Comparison of ENCODE assay signal across 1 cellular context in genomic region chr7:13336227-13336626, GRCh38.
TF ChIP-seq lines count a peak whose summit lies in the region.

No MANE protein-coding gene starts in this region.

TF ChIP-seq in K562, 482 proteins besides CTCF, POLR2A, EP300 and RAD21 (continued from another document):
- TF ChIP-seq FIP1L1 (IDR thresholded peaks at IDR 0.05; ENCODE audit: low read depth, low read length, poor library complexity, severe bottlenecking) (no peak), PHB (CRISPR knock-in tag; IDR thresholded peaks at IDR 0.05) (no peak)
TF ChIP-seq in K562: peak in this region for 1.
